ENCODE assay signal across 1 cellular context in genomic region chr20:40812415-40813212, GRCh38.
TF ChIP-seq lines count a peak whose summit lies in the region.

No MANE protein-coding gene starts in this region.

TF ChIP-seq in HEK293, 187 proteins besides CTCF, POLR2A, EP300 and RAD21 (continued from another document):
- TF ChIP-seq ZNF776 (tag by site-specific recombination; IDR thresholded peaks at IDR 0.05; ENCODE audit: borderline replicate concordance) (no peak), HOXC10 (CRISPR knock-in tag; IDR thresholded peaks at IDR 0.05) (no peak), ZBTB7A (tag by site-specific recombination; IDR thresholded peaks at IDR 0.05; ENCODE audit: low read depth) (no peak), ZNF404 (tag by site-specific recombination; IDR thresholded peaks at IDR 0.05) (no peak), ZNF670 (tag by site-specific recombination; IDR thresholded peaks at IDR 0.05; ENCODE audit: low read depth) (no peak)
